Comparison of ENCODE assay signal across 8 cellular contexts in genomic region chr12:79886917-79887519, GRCh38. TPM values are rescaled to one million over a fixed set of nuclear protein-coding genes. Genes with fewer than 3 reads are reported as not detected.
DNase-seq lines count a peak whose midpoint lies in the region; ATAC-seq, FAIRE-seq and TF ChIP-seq lines count a peak whose summit lies in the region.

No MANE protein-coding gene starts in this region.

- intact Hi-C loops in pancreas (cut with DNase I): no loop called here

- H3K4me1 ChIP-seq in pancreas: peaks cover 0 to 20% (median 18%) of the 10 kb centered on the region in 3 donors

- no peaks in the 10 kb centered on the region for H3K27me3 Mint-ChIP-seq in T-helper 2 cell treated with Interferon-gamma antibody and Interleukin-4, amounts not matched to agents 5 μg/mL and 100 μg/mL, for 36 hours (ENCODE audit: low read depth)

- ATAC-seq in GM19467 (IDR thresholded peaks at IDR 0.05; ENCODE audit: unreplicated experiment) (peak; percentile 60), pancreas (peak; percentile 61 to 89 (median 85))

- CTCF ChIA-PET in RWPE1 (lab: Yijun Ruan, JAX): interaction anchor here (0.7 kb wide), 1 partner anchor 45 kb away, joined by 3 read pairs; no protein-coding TSS in a partner anchor

- no peak overlapping the region for H3K27ac Mint-ChIP-seq in T-helper 2 cell treated with Interferon-gamma antibody and Interleukin-4, amounts not matched to agents 5 μg/mL and 100 μg/mL, for 36 hours

- H3K36me3 ChIP-seq in pancreas: no peaks in the 10 kb centered on the region

- H3K27me3 ChIP-seq in pancreas: no peaks in the 10 kb centered on the region

- H3K4me3 Mint-ChIP-seq in T-helper 2 cell treated with Interferon-gamma antibody and Interleukin-4, amounts not matched to agents 5 μg/mL and 100 μg/mL, for 36 hours: no peak overlapping the region

- H3K36me3 Mint-ChIP-seq in T-helper 2 cell treated with Interferon-gamma antibody and Interleukin-4, amounts not matched to agents 5 μg/mL and 100 μg/mL, for 36 hours (ENCODE audit: low read depth): peaks cover 6% of the 10 kb centered on the region

- no peaks in the 10 kb centered on the region for H3K9me3 Mint-ChIP-seq in T-helper 2 cell treated with Interferon-gamma antibody and Interleukin-4, amounts not matched to agents 5 μg/mL and 100 μg/mL, for 36 hours

- POLR2A ChIA-PET in RWPE1 (lab: Yijun Ruan, JAX; ENCODE audit: low non-redundant PET): no interaction called here

- peak; percentile 76 for DNase-seq in DMS53 treated with DMSO at 0.1 percent for 48 hours (lab: John Stamatoyannopoulos, UW; ENCODE audit: unreplicated experiment)
- peak; percentile 64 for DNase-seq in KBM-7
- peak; percentile 14 for DNase-seq in RWPE1 (ENCODE audit: low spot score)
- DNase-seq in fibroblast of mammary gland (ENCODE audit: low read depth): peak; percentile 74
- DNase-seq in pancreas: no peak
- DNase-seq in T-helper 2 cell treated with Interferon-gamma antibody and Interleukin-4, amounts not matched to agents 5 μg/mL and 100 μg/mL, for 36 hours (ENCODE audit: low spot score): no peak
- no peak for DNase-seq in 8988T

- WGBS in pancreas, 2 donors: 66% methylated on average over 3 of the region's 3 CpGs

- H3K4me3 ChIP-seq in fibroblast of mammary gland (ENCODE audit: control insufficient read depth, low read depth, low read length) (no peak overlapping the region), pancreas (no peak overlapping the region)

- peak; percentile 70 for TF ChIP-seq CTCF in RWPE1 (conservative IDR thresholded peaks at IDR 0.05; ENCODE audit: low read depth)
- TF ChIP-seq CTCF in fibroblast of mammary gland (conservative IDR thresholded peaks at IDR 0.05; ENCODE audit: control insufficient read depth, insufficient read depth, low read depth, low read length): peak; percentile 76
- peak in 3 of 4 donors; percentile 22 to 43 (median 27) for TF ChIP-seq CTCF in pancreas (IDR thresholded peaks at IDR 0.05)

- H3K27ac ChIP-seq in RWPE1 (no peak overlapping the region), pancreas (no peak overlapping the region)

- H3K4me1 Mint-ChIP-seq in T-helper 2 cell treated with Interferon-gamma antibody and Interleukin-4, amounts not matched to agents 5 μg/mL and 100 μg/mL, for 36 hours (ENCODE audit: low read depth): peaks cover 24% of the 10 kb centered on the region

- no peaks in the 10 kb centered on the region for H3K9me3 ChIP-seq in pancreas

- in situ Hi-C loops in KBM-7 (cut with MboI; ENCODE audit: low pct_unique_long_range_greater_than_20kb, low sequenced_read_pairs): no loop called here

- FAIRE-seq in pancreas (lab: Jason Lieb, UNC): peak; percentile 75

RNA-seq across cellular contexts. Expression of gene PPP1R12A, which starts 47.9 kb away (rescaled TPM):
- 10 to 100 TPM; 12.7 to 31.7 (median 16.0) TPM for total RNA-seq in pancreas
- 10 to 100 TPM in 1 of 2 donors, 1 to 10 TPM in 1; 6.1 to 11.8 TPM for polyA plus RNA-seq in pancreas

Comparison
In these comparisons a context has a peak if more than half of its experiments do, and no peak if none do; other contexts are left out.
1. DNase-seq: peak in DMS53 treated with DMSO at 0.1 percent for 48 hours (single experiment), KBM-7 (single experiment), RWPE1 (single experiment) and fibroblast of mammary gland (single experiment); none in pancreas (0 of 6), T-helper 2 cell treated with Interferon-gamma antibody and Interleukin-4, amounts not matched to agents 5 μg/mL and 100 μg/mL, for 36 hours (single experiment) and 8988T (single experiment).
2. Peak in every context shown above with its lines, with median percentiles within 50 percentile points of each other: CTCF ChIP-seq.